1 cellular context compared by ENCODE assay signal in the genomic region with DNA sequence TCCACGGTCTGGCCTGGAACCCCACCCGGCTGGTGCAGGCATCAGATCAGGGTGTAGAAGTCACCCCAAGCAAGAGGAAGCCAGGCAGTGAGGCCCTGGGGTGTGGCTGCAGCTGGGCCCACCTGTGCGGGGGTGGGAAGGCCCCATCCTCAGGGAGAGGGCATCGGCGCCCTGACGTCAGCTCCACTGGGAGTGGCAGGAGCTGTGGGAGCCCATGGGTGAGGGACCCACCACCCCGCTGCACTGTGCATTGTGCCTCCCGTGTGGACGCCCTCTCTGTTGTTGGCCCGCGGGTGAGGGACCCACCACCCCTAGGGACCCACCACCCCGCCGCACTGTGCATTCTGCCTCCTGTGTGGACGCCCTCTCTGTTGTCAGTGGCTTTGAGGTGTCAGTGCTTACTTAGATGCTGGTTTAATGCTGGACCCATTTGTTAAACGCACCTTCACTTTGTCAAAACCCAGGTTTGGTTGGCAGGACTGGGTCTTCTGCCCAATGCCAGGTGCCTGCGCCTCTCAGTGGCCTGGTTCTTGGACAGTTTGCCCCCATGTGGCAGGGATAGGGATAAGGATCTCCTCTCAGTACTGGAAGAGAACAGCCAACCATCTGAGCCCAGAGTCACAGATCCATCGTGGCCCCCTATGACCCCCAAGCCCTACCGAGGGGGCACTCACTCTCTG.
TF ChIP-seq lines count a peak whose summit lies in the region.

No MANE protein-coding gene starts in this region.

TF ChIP-seq in WTC11, 78 proteins besides CTCF, POLR2A, EP300 and RAD21 (continued from another document):
- TF ChIP-seq, protein P1, sequence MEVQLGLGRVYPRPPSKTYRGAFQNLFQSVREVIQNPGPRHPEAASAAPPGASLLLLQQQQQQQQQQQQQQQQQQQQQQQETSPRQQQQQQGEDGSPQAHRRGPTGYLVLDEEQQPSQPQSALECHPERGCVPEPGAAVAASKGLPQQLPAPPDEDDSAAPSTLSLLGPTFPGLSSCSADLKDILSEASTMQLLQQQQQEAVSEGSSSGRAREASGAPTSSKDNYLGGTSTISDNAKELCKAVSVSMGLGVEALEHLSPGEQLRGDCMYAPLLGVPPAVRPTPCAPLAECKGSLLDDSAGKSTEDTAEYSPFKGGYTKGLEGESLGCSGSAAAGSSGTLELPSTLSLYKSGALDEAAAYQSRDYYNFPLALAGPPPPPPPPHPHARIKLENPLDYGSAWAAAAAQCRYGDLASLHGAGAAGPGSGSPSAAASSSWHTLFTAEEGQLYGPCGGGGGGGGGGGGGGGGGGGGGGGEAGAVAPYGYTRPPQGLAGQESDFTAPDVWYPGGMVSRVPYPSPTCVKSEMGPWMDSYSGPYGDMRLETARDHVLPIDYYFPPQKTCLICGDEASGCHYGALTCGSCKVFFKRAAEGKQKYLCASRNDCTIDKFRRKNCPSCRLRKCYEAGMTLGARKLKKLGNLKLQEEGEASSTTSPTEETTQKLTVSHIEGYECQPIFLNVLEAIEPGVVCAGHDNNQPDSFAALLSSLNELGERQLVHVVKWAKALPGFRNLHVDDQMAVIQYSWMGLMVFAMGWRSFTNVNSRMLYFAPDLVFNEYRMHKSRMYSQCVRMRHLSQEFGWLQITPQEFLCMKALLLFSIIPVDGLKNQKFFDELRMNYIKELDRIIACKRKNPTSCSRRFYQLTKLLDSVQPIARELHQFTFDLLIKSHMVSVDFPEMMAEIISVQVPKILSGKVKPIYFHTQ (CRISPR knock-in tag; IDR thresholded peaks at IDR 0.05), result no peak
- TF ChIP-seq, protein P2, sequence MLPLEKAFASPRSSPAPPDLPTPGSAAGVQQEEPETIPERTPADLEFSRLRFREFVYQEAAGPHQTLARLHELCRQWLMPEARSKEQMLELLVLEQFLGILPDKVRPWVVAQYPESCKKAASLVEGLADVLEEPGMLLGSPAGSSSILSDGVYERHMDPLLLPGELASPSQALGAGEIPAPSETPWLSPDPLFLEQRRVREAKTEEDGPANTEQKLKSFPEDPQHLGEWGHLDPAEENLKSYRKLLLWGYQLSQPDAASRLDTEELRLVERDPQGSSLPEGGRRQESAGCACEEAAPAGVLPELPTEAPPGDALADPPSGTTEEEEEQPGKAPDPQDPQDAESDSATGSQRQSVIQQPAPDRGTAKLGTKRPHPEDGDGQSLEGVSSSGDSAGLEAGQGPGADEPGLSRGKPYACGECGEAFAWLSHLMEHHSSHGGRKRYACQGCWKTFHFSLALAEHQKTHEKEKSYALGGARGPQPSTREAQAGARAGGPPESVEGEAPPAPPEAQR (CRISPR knock-in tag; IDR thresholded peaks at IDR 0.05), result no peak
- TF ChIP-seq TEAD1 (CRISPR knock-in tag; IDR thresholded peaks at IDR 0.05), result no peak
TF ChIP-seq in WTC11: peak in this region for 0.
